14 cellular contexts compared by ENCODE assay signal in genomic region chr13:110232756-110233155, GRCh38.
DNase-seq lines count a peak whose midpoint lies in the region; ATAC-seq, FAIRE-seq and TF ChIP-seq lines count a peak whose summit lies in the region.
"Had no signal": no experiment of that assay in that cellular context is flagged by ENCODE, and none has a peak within 500 bp of the region (broad histone marks: within the 10 kb centered on the region; RNA-seq: fewer than 3 reads in every experiment).

No MANE protein-coding gene starts in this region.

- no peak for ATAC-seq in thoracic aorta (ENCODE audit: insufficient number of reproducible peaks, low FRiP score, low read depth)
- ATAC-seq: activated CD8-positive, alpha-beta T cell treated with anti-CD3 and anti-CD28 coated beads for 36 hours; CD8-positive, alpha-beta T cell had no signal

- no peak overlapping the region for H2BK120ac ChIP-seq in mesenchymal stem cell (ENCODE audit: low read depth, low read length)
- no peak overlapping the region for H2BK120ac ChIP-seq in neuronal stem cell (ENCODE audit: low read depth, low read length)

- H3K9me3 ChIP-seq in MG63 (no peaks in the 10 kb centered on the region), endothelial cell of umbilical vein (replicated peaks; ENCODE audit: control insufficient read depth, insufficient read depth, low read length) (no peaks in the 10 kb centered on the region), mesenchymal stem cell (ENCODE audit: control insufficient read depth, low read length) (no peaks in the 10 kb centered on the region), thoracic aorta (no peaks in the 10 kb centered on the region), neuronal stem cell (replicated peaks in 1 of 2; ENCODE audit: control insufficient read depth in 2 of 2, insufficient read depth in 1 of 2, low read depth in 1 of 2, low read length in 2 of 2) (peaks cover 0 to 3% of the 10 kb centered on the region in 2 donors)
- H3K9me3 ChIP-seq: ovary had no signal

- POLR2A ChIA-PET in endothelial cell of umbilical vein (lab: Charles Lee): interaction anchor here (1.2 kb wide), 1 partner anchor 15 kb away, joined by 3 read pairs; no protein-coding TSS in a partner anchor

- H3K4me2 ChIP-seq in endothelial cell of umbilical vein (ENCODE audit: insufficient read depth, low read length) (peak overlapping the region; percentile 58), mesenchymal stem cell (ENCODE audit: low read length, poor library complexity, severe bottlenecking) (no peak overlapping the region), neuronal stem cell (ENCODE audit: insufficient read depth, low read length, poor library complexity, severe bottlenecking) (no peak overlapping the region)

- H3K27ac ChIP-seq in endothelial cell of umbilical vein (ENCODE audit: insufficient read depth, low read depth, low read length) (peak overlapping the region; percentile 90), mesenchymal stem cell (ENCODE audit: low read length, poor library complexity, severe bottlenecking) (no peak overlapping the region), thoracic aorta (peak overlapping the region; percentile 56 to 65), neuronal stem cell (replicated peaks; ENCODE audit: low read length) (no peak overlapping the region)

- DNase-seq in MG63: no peak
- DNase-seq in endothelial cell of umbilical vein (ENCODE audit: low read depth, low spot score): no peak
- DNase-seq in mesenchymal stem cell: no peak
- no peak for DNase-seq in thoracic aorta (ENCODE audit: low spot score)
- no peak for DNase-seq in NCI-H2227 treated with DMSO at 0.1 percent for 48 hours (lab: John Stamatoyannopoulos, UW)
- no peak for DNase-seq in neuronal stem cell (ENCODE audit: low spot score)
- DNase-seq in NCI-H146 treated with DMSO at 0.1 percent for 48 hours (lab: John Stamatoyannopoulos, UW; ENCODE audit: unreplicated experiment): no peak
- DNase-seq in activated CD4-positive, alpha-beta T cell treated with anti-CD3 and anti-CD28 coated beads, Interleukin-2, amount 50 U/mL, for 1 hour: no peak
- DNase-seq: activated CD8-positive, alpha-beta T cell treated with anti-CD3 and anti-CD28 coated beads for 36 hours; activated naive CD8-positive, alpha-beta T cell treated with anti-CD3 and anti-CD28 coated beads for 36 hours; CD8-positive, alpha-beta T cell; NCI-H1436 treated with DMSO at 0.1 percent for 48 hours; T-helper 1 cell had no signal

- H3K4me3 ChIP-seq in MG63: peak overlapping the region; percentile 37
- no peak overlapping the region for H3K4me3 ChIP-seq in endothelial cell of umbilical vein (replicated peaks in 1 of 3; ENCODE audit: insufficient read depth in 1 of 3, low read depth in 1 of 3, low read length in 3 of 3)
- H3K4me3 ChIP-seq in mesenchymal stem cell (ENCODE audit: insufficient read depth in 1 of 2, low read depth in 1 of 2, low read length in 2 of 2): peak overlapping the region in 1 of 2 experiments; percentile 79
- H3K4me3 ChIP-seq in thoracic aorta: peak overlapping the region; percentile 53
- no peak overlapping the region for H3K4me3 ChIP-seq in neuronal stem cell (ENCODE audit: low read length in 2 of 2)
- H3K4me3 ChIP-seq: ovary had no signal

- H3K79me2 ChIP-seq in endothelial cell of umbilical vein (ENCODE audit: control insufficient read depth, insufficient read depth, low read length): peaks cover 2% of the 10 kb centered on the region

- no peaks in the 10 kb centered on the region for H3K9me1 ChIP-seq in endothelial cell of umbilical vein (replicated peaks; ENCODE audit: control insufficient read depth, extremely low read depth, insufficient read depth, low read length)

- no peak overlapping the region for H3K4ac ChIP-seq in mesenchymal stem cell (ENCODE audit: low read depth in 1 of 2, low read length in 2 of 2)
- H3K4ac ChIP-seq in neuronal stem cell (ENCODE audit: low read length): no peak overlapping the region

- CTCF ChIA-PET in endothelial cell of umbilical vein (lab: Charles Lee): interaction anchor here (0.6 to 5.9 kb wide), 7 partner anchors 11 to 223 kb away, joined by 3 to 48 read pairs (median 5); partner anchors contain the start of genes COL4A1 and COL4A2

- H3K23ac ChIP-seq in mesenchymal stem cell (ENCODE audit: low read length in 2 of 2): no peak overlapping the region
- H3K23ac ChIP-seq in neuronal stem cell (ENCODE audit: low read depth, low read length, poor library complexity): no peak overlapping the region

- no peaks in the 10 kb centered on the region for H4K20me1 ChIP-seq in endothelial cell of umbilical vein (replicated peaks; ENCODE audit: control insufficient read depth, extremely low read depth, insufficient read depth, low read length)

- H3K27me3 ChIP-seq in MG63: no peaks in the 10 kb centered on the region
- no peaks in the 10 kb centered on the region for H3K27me3 ChIP-seq in endothelial cell of umbilical vein (ENCODE audit: control insufficient read depth in 2 of 2, insufficient read depth in 2 of 2, low read length in 2 of 2)
- H3K27me3 ChIP-seq in mesenchymal stem cell (ENCODE audit: control insufficient read depth in 1 of 2, insufficient read depth in 1 of 2, low read length in 2 of 2): no peaks in the 10 kb centered on the region
- H3K27me3 ChIP-seq in thoracic aorta (replicated peaks; ENCODE audit: insufficient read depth): no peaks in the 10 kb centered on the region
- no peaks in the 10 kb centered on the region for H3K27me3 ChIP-seq in neuronal stem cell (ENCODE audit: control insufficient read depth in 3 of 3, insufficient read depth in 3 of 3, low read depth in 1 of 3, low read length in 3 of 3)
- H3K27me3 ChIP-seq: ovary had no signal

- H4K91ac ChIP-seq in mesenchymal stem cell (ENCODE audit: low read length): no peak overlapping the region
- H4K91ac ChIP-seq in neuronal stem cell (ENCODE audit: low read depth, low read length, poor library complexity): no peak overlapping the region

- H3K18ac ChIP-seq in mesenchymal stem cell (ENCODE audit: low read depth in 1 of 2, low read length in 2 of 2) (peak overlapping the region; percentile 0 to 65), neuronal stem cell (ENCODE audit: low read length) (no peak overlapping the region)

- H2AFZ ChIP-seq in endothelial cell of umbilical vein (ENCODE audit: low read depth, low read length) (no peak overlapping the region), mesenchymal stem cell (ENCODE audit: low read depth, low read length) (no peak overlapping the region), neuronal stem cell (ENCODE audit: low read length) (no peak overlapping the region)

- H3K79me1 ChIP-seq in mesenchymal stem cell (replicated peaks; ENCODE audit: low read length, poor library complexity, severe bottlenecking) (peaks cover 28% of the 10 kb centered on the region), neuronal stem cell (ENCODE audit: low read depth, low read length) (peaks cover 1% of the 10 kb centered on the region)

- FAIRE-seq in endothelial cell of umbilical vein (lab: Jason Lieb, UNC): no peak

- H2BK12ac ChIP-seq in mesenchymal stem cell (ENCODE audit: low read length in 2 of 2) (peak overlapping the region in 1 of 2 experiments; percentile 82), neuronal stem cell (ENCODE audit: low read length) (no peak overlapping the region)

- intact Hi-C loops in endothelial cell of umbilical vein (cut with micrococcal nuclease): loop anchor here (1.0 to 2.0 kb wide), 4 partner anchors 14 to 177 kb away; partner anchors contain the start of genes COL4A1 and COL4A2

- H2AK5ac ChIP-seq in mesenchymal stem cell (ENCODE audit: low read length, severe bottlenecking) (no peak overlapping the region), neuronal stem cell (ENCODE audit: low read depth, low read length) (no peak overlapping the region)

- BruUV-seq in endothelial cell of umbilical vein (replicated peaks; lab: Mats Ljungman, UMichigan): TSS peak; percentile 39

- dilution Hi-C loops in endothelial cell of umbilical vein (cut with MboI; ENCODE audit: extremely low pct_ligation_motif_present, low sequenced_read_pairs): no loop called here

- no peaks in the 10 kb centered on the region for H3K36me3 ChIP-seq in MG63
- H3K36me3 ChIP-seq in endothelial cell of umbilical vein (ENCODE audit: control insufficient read depth in 2 of 2, extremely low read depth in 1 of 2, insufficient read depth in 2 of 2, low read length in 2 of 2): peaks cover 0 to 4% of the 10 kb centered on the region in 2 experiments
- H3K36me3 ChIP-seq in mesenchymal stem cell (ENCODE audit: control insufficient read depth in 1 of 2, insufficient read depth in 2 of 2, low read depth in 1 of 2, low read length in 2 of 2): peaks cover 0 to 41% of the 10 kb centered on the region in 2 experiments
- no peaks in the 10 kb centered on the region for H3K36me3 ChIP-seq in thoracic aorta
- H3K36me3 ChIP-seq in neuronal stem cell (replicated peaks in 1 of 2; ENCODE audit: control insufficient read depth in 2 of 2, insufficient read depth in 2 of 2, low read length in 2 of 2): peaks cover 0 to 12% of the 10 kb centered on the region in 2 donors
- H3K36me3 ChIP-seq: ovary had no signal

- H3K4me1 ChIP-seq in endothelial cell of umbilical vein (ENCODE audit: control insufficient read depth, extremely low read depth, insufficient read depth, low read length) (peaks cover 29% of the 10 kb centered on the region), mesenchymal stem cell (ENCODE audit: control insufficient read depth, insufficient read depth, low read depth, low read length) (peaks cover 20% of the 10 kb centered on the region), thoracic aorta (ENCODE audit: control insufficient read depth in 1 of 2, low read depth in 2 of 2) (peaks cover 35 to 66% of the 10 kb centered on the region in 2 donors), neuronal stem cell (ENCODE audit: control insufficient read depth in 2 of 2, insufficient read depth in 1 of 2, low read depth in 1 of 2, low read length in 2 of 2) (peaks cover 0 to 15% of the 10 kb centered on the region in 2 donors)

- TF ChIP-seq CTCF in endothelial cell of umbilical vein (IDR thresholded peaks at IDR 0.05; ENCODE audit: extremely low read depth in 1 of 2, insufficient read depth in 1 of 2, low read depth in 1 of 2, low read length in 2 of 2) (no peak), thoracic aorta (IDR thresholded peaks at IDR 0.05) (no peak)

- H2BK15ac ChIP-seq in mesenchymal stem cell (ENCODE audit: low read depth, poor library complexity, severe bottlenecking) (no peak overlapping the region), neuronal stem cell (ENCODE audit: low read length) (no peak overlapping the region)

- H4K8ac ChIP-seq in mesenchymal stem cell (ENCODE audit: low read length): no peak overlapping the region
- H4K8ac ChIP-seq in neuronal stem cell (ENCODE audit: low read depth, low read length): no peak overlapping the region

- TF ChIP-seq POLR2A in endothelial cell of umbilical vein (IDR thresholded peaks at IDR 0.05; ENCODE audit: low read depth, low read length): no peak

- no peak overlapping the region for H3K14ac ChIP-seq in mesenchymal stem cell (ENCODE audit: low read length in 2 of 2)
- no peak overlapping the region for H3K14ac ChIP-seq in neuronal stem cell (ENCODE audit: low read length)

- H3K9ac ChIP-seq in endothelial cell of umbilical vein (replicated peaks; ENCODE audit: extremely low read depth, insufficient read depth, low read length) (peak overlapping the region; percentile 28), mesenchymal stem cell (ENCODE audit: low read length) (peak overlapping the region; percentile 82), neuronal stem cell (ENCODE audit: low read depth, low read length, poor library complexity) (no peak overlapping the region)

- 91% methylated on average over 8 of the region's 11 CpGs for WGBS in mesenchymal stem cell
- no CpG with 5 or more reads among the region's 11 CpGs for WGBS in neuronal stem cell (ENCODE audit: extremely low coverage in 2 of 2, insufficient read length in 2 of 2, insufficient replicate concordance in 1 of 2), 2 donors

- H2BK5ac ChIP-seq in mesenchymal stem cell (ENCODE audit: low read depth, low read length, poor library complexity, severe bottlenecking) (no peak overlapping the region), neuronal stem cell (ENCODE audit: low read length) (no peak overlapping the region)

Comparison
In these comparisons a context has a peak if more than half of its experiments do, and no peak if none do; other contexts are left out.
1. H3K4me3 ChIP-seq: peak in MG63 (single experiment) and thoracic aorta (single experiment); none in endothelial cell of umbilical vein (0 of 3) and neuronal stem cell (0 of 2).
2. H3K27ac ChIP-seq: peak in endothelial cell of umbilical vein (single experiment) and thoracic aorta (2 of 2); none in mesenchymal stem cell (single experiment) and neuronal stem cell (single experiment).